ENCODE assay signal across 18 cellular contexts in the genomic region with DNA sequence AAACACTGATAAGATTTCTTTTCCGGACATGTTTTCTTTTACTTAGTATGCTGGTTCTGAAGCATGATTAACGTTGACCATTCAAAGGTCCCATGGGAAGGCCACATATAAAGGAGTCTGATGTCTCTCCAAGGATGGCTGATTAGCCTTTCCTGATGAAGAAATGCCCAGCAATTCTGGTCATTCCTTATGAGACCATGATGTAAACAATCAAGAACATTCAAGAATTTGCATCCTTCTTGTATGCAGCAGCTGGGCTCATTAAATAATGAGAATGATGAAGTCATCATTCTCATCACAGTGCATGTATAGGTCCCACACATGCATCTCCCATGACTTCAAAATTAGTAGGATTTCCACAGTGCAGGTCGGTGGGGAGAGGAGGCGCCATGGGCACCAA.
DNase-seq lines count a peak whose midpoint lies in the region; ATAC-seq and TF ChIP-seq lines count a peak whose summit lies in the region.
"Had no signal": no experiment of that assay in that cellular context is flagged by ENCODE, and none has a peak within 500 bp of the region (broad histone marks: within the 10 kb centered on the region; RNA-seq: fewer than 3 reads in every experiment).

No MANE protein-coding gene starts in this region.

- H3K23ac ChIP-seq in IMR-90 (ENCODE audit: low read depth, low read length), result no peak overlapping the region
- no peak overlapping the region for H3K23ac ChIP-seq in mesenchymal stem cell (ENCODE audit: low read length in 2 of 2)

- no peak overlapping the region for H3K4me3 ChIP-seq in IMR-90 (ENCODE audit: insufficient read depth, low read depth, low read length)
- no peak overlapping the region for H3K4me3 ChIP-seq in mesenchymal stem cell (ENCODE audit: insufficient read depth in 1 of 2, low read depth in 1 of 2, low read length in 2 of 2)
- H3K4me3 ChIP-seq: BLaER1, GM23248 had no signal

- no CpG with 5 or more reads among the region's 4 CpGs for WGBS in IMR-90 (ENCODE audit: extremely low coverage in 2 of 2, insufficient read length in 1 of 2), 2 experiments
- 97% methylated on average over 4 of the region's 4 CpGs for WGBS in mesenchymal stem cell

- no TSS peak for BruUV-seq in IMR-90 (replicated peaks; lab: Mats Ljungman, UMichigan)

- H3K27me3 ChIP-seq in IMR-90 (ENCODE audit: control insufficient read depth, insufficient read depth, low read length) (no peaks in the 10 kb centered on the region), mesenchymal stem cell (ENCODE audit: control insufficient read depth in 1 of 2, insufficient read depth in 1 of 2, low read length in 2 of 2) (no peaks in the 10 kb centered on the region)
- H3K27me3 ChIP-seq: BLaER1 had no signal

- intact Hi-C loops in IMR-90 (cut with micrococcal nuclease), result no loop called here

- peak; percentile 27 for DNase-seq in EH (ENCODE audit: low read depth)
- peak; percentile 54 for DNase-seq in IMR-90
- DNase-seq in fibroblast of gingiva (ENCODE audit: low read depth), result peak; percentile 42
- DNase-seq in mesenchymal stem cell, result peak; percentile 38
- DNase-seq in H4 (ENCODE audit: low spot score), result no peak
- DNase-seq in DMS53 treated with DMSO at 0.1 percent for 48 hours (lab: John Stamatoyannopoulos, UW; ENCODE audit: unreplicated experiment), result no peak
- DNase-seq: Caco-2; CD4-positive, CD25-positive, alpha-beta regulatory T cell; CD8-positive, alpha-beta T cell; DMS153; DMS79; GF-D8; GM23248; HCEC 1CT had no signal

- H3K4me2 ChIP-seq in IMR-90 (ENCODE audit: low read depth, low read length), result no peak overlapping the region
- H3K4me2 ChIP-seq in mesenchymal stem cell (ENCODE audit: low read length, poor library complexity, severe bottlenecking), result no peak overlapping the region
- H3K4me2 ChIP-seq: BLaER1 had no signal

- H2BK120ac ChIP-seq in IMR-90 (ENCODE audit: low read depth, low read length) (no peak overlapping the region), mesenchymal stem cell (ENCODE audit: low read depth, low read length) (no peak overlapping the region)

- peaks cover 5% of the 10 kb centered on the region; the same call in 1 of the 2 replicates for H3K9me1 ChIP-seq in IMR-90 (ENCODE audit: insufficient read depth, low read length)

- TF ChIP-seq CTCF in IMR-90 (conservative IDR thresholded peaks at IDR 0.05; ENCODE audit: low read depth, low read length), result no peak

- peaks cover 2% of the 10 kb centered on the region; the same call in 1 of the 2 replicates for H4K20me1 ChIP-seq in IMR-90 (ENCODE audit: insufficient read depth, low read length)

- H2AK9ac ChIP-seq in IMR-90 (replicated peaks; ENCODE audit: low read depth, low read length, poor library complexity), result no peak overlapping the region

- H2AFZ ChIP-seq in IMR-90 (replicated peaks; ENCODE audit: low read length, poor library complexity) (no peak overlapping the region), mesenchymal stem cell (ENCODE audit: low read depth, low read length) (no peak overlapping the region)
- H2AFZ ChIP-seq: GM23248 had no signal

- TF ChIP-seq POLR2A in IMR-90 (IDR thresholded peaks at IDR 0.05; ENCODE audit: low read depth, low read length), result no peak

- dilution Hi-C loops in IMR-90 (cut with HindIII; ENCODE audit: low sequenced_read_pairs, unreplicated experiment), result no loop called here

- H4K5ac ChIP-seq in IMR-90 (ENCODE audit: low read depth, low read length), result no peak overlapping the region

- no peak overlapping the region for H4K8ac ChIP-seq in IMR-90 (ENCODE audit: low read depth in 2 of 2, low read length in 2 of 2)
- H4K8ac ChIP-seq in mesenchymal stem cell (ENCODE audit: low read length), result no peak overlapping the region

- H3K79me1 ChIP-seq in IMR-90 (ENCODE audit: low read depth in 1 of 2, low read length in 2 of 2), result peaks cover 23 to 37% of the 10 kb centered on the region in 2 experiments
- peaks cover 18% of the 10 kb centered on the region for H3K79me1 ChIP-seq in mesenchymal stem cell (replicated peaks; ENCODE audit: low read length, poor library complexity, severe bottlenecking)

- H2BK15ac ChIP-seq in IMR-90 (ENCODE audit: low read depth, low read length) (no peak overlapping the region), mesenchymal stem cell (ENCODE audit: low read depth, poor library complexity, severe bottlenecking) (no peak overlapping the region)

- CTCF ChIA-PET in IMR-90 (lab: Yijun Ruan, JAX), result no interaction called here

- ATAC-seq in IMR-90 (ENCODE audit: low read depth), result peak; percentile 59
- no peak for ATAC-seq in esophagus mucosa
- ATAC-seq: CD8-positive, alpha-beta T cell had no signal

- no peak overlapping the region for H3K56ac ChIP-seq in IMR-90 (ENCODE audit: extremely low read depth, insufficient read depth, low read length)

- H3K4ac ChIP-seq in IMR-90 (ENCODE audit: low read depth, low read length) (peak overlapping the region; percentile 9; the same call in 1 of the 2 replicates), mesenchymal stem cell (ENCODE audit: low read depth in 1 of 2, low read length in 2 of 2) (no peak overlapping the region)

- H3K27ac ChIP-seq in IMR-90 (ENCODE audit: insufficient read depth, low read length) (no peak overlapping the region), mesenchymal stem cell (ENCODE audit: low read length, poor library complexity, severe bottlenecking) (no peak overlapping the region)
- H3K27ac ChIP-seq: 22Rv1, BLaER1, C4-2B, GM23248 had no signal

- no peak overlapping the region for H3K18ac ChIP-seq in IMR-90 (ENCODE audit: low read depth, low read length)
- no peak overlapping the region for H3K18ac ChIP-seq in mesenchymal stem cell (ENCODE audit: low read depth in 1 of 2, low read length in 2 of 2)

- H2BK5ac ChIP-seq in IMR-90 (ENCODE audit: low read depth, low read length, poor library complexity, severe bottlenecking), result no peak overlapping the region
- no peak overlapping the region for H2BK5ac ChIP-seq in mesenchymal stem cell (ENCODE audit: low read depth, low read length, poor library complexity, severe bottlenecking)

- H3K9ac ChIP-seq in IMR-90 (ENCODE audit: low read depth, low read length), result no peak overlapping the region
- H3K9ac ChIP-seq in mesenchymal stem cell (ENCODE audit: low read length), result no peak overlapping the region
- H3K9ac ChIP-seq: BLaER1, GM23248 had no signal

- H4K91ac ChIP-seq in IMR-90 (ENCODE audit: insufficient read depth, low read depth, low read length) (no peak overlapping the region), mesenchymal stem cell (ENCODE audit: low read length) (no peak overlapping the region)

- no peak for TF ChIP-seq RAD21 in IMR-90 (IDR thresholded peaks at IDR 0.05; ENCODE audit: low read length)

- H3K4me1 ChIP-seq in IMR-90 (ENCODE audit: control insufficient read depth, insufficient read depth, low read length) (peaks cover 4% of the 10 kb centered on the region), mesenchymal stem cell (ENCODE audit: control insufficient read depth, insufficient read depth, low read depth, low read length) (peaks cover 2% of the 10 kb centered on the region)
- H3K4me1 ChIP-seq: BLaER1, Caco-2 had no signal

- H3K36me3 ChIP-seq in IMR-90 (ENCODE audit: control insufficient read depth, insufficient read depth, low read length) (peaks cover 5% of the 10 kb centered on the region), mesenchymal stem cell (ENCODE audit: control insufficient read depth in 1 of 2, insufficient read depth in 2 of 2, low read depth in 1 of 2, low read length in 2 of 2) (peaks cover 4 to 51% of the 10 kb centered on the region in 2 experiments)

- in situ Hi-C loops in IMR-90 (cut with MboI; ENCODE audit: low sequenced_read_pairs), result no loop called here

- no peak overlapping the region for H2BK20ac ChIP-seq in IMR-90 (ENCODE audit: low read depth, low read length)

- H2AK5ac ChIP-seq in IMR-90 (ENCODE audit: low read depth, low read length) (no peak overlapping the region), mesenchymal stem cell (ENCODE audit: low read length, severe bottlenecking) (no peak overlapping the region)

- POLR2A ChIA-PET in IMR-90 (lab: Charles Lee; ENCODE audit: unreplicated experiment), result no interaction called here

- no peaks in the 10 kb centered on the region for H3K9me3 ChIP-seq in IMR-90 (ENCODE audit: control insufficient read depth, insufficient read depth, low read length)
- no peaks in the 10 kb centered on the region for H3K9me3 ChIP-seq in mesenchymal stem cell (ENCODE audit: control insufficient read depth, low read length)
- H3K9me3 ChIP-seq: Caco-2 had no signal

- no peak overlapping the region for H2BK12ac ChIP-seq in mesenchymal stem cell (ENCODE audit: low read length in 2 of 2)

- H3K14ac ChIP-seq in IMR-90 (replicated peaks; ENCODE audit: low read depth, low read length) (no peak overlapping the region), mesenchymal stem cell (ENCODE audit: low read length in 2 of 2) (no peak overlapping the region)

TF ChIP-seq in IMR-90, 13 proteins besides CTCF, POLR2A, EP300 and RAD21 (continues in another document):
- no peak for TF ChIP-seq SMC3 (IDR thresholded peaks at IDR 0.05; ENCODE audit: low read depth, low read length)
- TF ChIP-seq, protein P1, sequence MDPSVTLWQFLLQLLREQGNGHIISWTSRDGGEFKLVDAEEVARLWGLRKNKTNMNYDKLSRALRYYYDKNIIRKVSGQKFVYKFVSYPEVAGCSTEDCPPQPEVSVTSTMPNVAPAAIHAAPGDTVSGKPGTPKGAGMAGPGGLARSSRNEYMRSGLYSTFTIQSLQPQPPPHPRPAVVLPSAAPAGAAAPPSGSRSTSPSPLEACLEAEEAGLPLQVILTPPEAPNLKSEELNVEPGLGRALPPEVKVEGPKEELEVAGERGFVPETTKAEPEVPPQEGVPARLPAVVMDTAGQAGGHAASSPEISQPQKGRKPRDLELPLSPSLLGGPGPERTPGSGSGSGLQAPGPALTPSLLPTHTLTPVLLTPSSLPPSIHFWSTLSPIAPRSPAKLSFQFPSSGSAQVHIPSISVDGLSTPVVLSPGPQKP (IDR thresholded peaks at IDR 0.05; ENCODE audit: borderline replicate concordance, low read depth, low read length), result no peak
- no peak for TF ChIP-seq MAZ (IDR thresholded peaks at IDR 0.05; ENCODE audit: borderline replicate concordance, low read depth, low read length)
- no peak for TF ChIP-seq RCOR1 (IDR thresholded peaks at IDR 0.05; ENCODE audit: insufficient replicate concordance, low read length)
- TF ChIP-seq FOS (IDR thresholded peaks at IDR 0.05; ENCODE audit: low read depth, low read length), result no peak
- no peak for TF ChIP-seq BHLHE40 (IDR thresholded peaks at IDR 0.05; ENCODE audit: low read depth, low read length)
- no peak for TF ChIP-seq CHD1 (IDR thresholded peaks at IDR 0.05; ENCODE audit: low read depth, low read length)
- TF ChIP-seq MAFK (IDR thresholded peaks at IDR 0.05; ENCODE audit: low read depth, low read length), result no peak
- TF ChIP-seq, protein P2, sequence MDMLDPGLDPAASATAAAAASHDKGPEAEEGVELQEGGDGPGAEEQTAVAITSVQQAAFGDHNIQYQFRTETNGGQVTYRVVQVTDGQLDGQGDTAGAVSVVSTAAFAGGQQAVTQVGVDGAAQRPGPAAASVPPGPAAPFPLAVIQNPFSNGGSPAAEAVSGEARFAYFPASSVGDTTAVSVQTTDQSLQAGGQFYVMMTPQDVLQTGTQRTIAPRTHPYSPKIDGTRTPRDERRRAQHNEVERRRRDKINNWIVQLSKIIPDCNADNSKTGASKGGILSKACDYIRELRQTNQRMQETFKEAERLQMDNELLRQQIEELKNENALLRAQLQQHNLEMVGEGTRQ (IDR thresholded peaks at IDR 0.05; ENCODE audit: low read depth, low read length), result no peak

Comparison
In these comparisons a context has a peak if more than half of its experiments do, and no peak if none do; other contexts are left out.
1. DNase-seq: peak in EH (single experiment), IMR-90 (single experiment), fibroblast of gingiva (single experiment) and mesenchymal stem cell (single experiment); none in H4 (single experiment) and DMS53 treated with DMSO at 0.1 percent for 48 hours (single experiment).